Comparison of ENCODE assay signal across 12 cellular contexts in the genomic region with DNA sequence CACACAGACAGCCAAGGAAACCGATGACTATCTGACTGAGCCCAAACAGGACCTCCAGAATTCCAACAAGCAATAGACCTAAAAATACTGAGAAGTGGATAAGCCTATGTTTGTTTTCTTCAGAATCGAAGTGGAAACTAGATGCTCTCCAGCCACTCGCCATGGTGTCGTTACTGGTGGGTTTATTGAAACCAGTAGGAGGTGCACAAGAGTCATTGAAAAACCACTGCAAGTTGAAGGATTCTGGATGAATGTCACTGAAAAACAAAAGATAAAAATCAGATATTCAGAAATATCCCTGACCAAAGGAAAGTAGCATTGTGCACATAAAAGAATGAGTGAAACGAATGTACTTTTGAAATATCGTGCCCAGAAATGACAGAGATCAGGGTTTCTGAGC. TPM values are rescaled to one million over a fixed set of nuclear protein-coding genes. Genes with fewer than 3 reads are reported as not detected.
DNase-seq lines count a peak whose midpoint lies in the region; ATAC-seq, FAIRE-seq and TF ChIP-seq lines count a peak whose summit lies in the region.
"Had no signal": no experiment of that assay in that cellular context is flagged by ENCODE, and none has a peak within 500 bp of the region (broad histone marks: within the 10 kb centered on the region; RNA-seq: fewer than 3 reads in every experiment).

No MANE protein-coding gene starts in this region.

- H3K4me1 ChIP-seq in BLaER1 treated with 17β-estradiol and CSF1 and Interleukin-3, amounts not matched to agents 10 nM and 100 nM: peaks cover 16 to 57% (median 46%) of the 10 kb centered on the region in 10 experiments
- H3K4me1 ChIP-seq in HEK293 (ENCODE audit: control insufficient read depth, insufficient read depth, low read length) (no peaks in the 10 kb centered on the region), HepG2 (ENCODE audit: insufficient read depth, low read length) (no peaks in the 10 kb centered on the region)

- H3K9ac ChIP-seq in BLaER1 treated with 17β-estradiol and CSF1 and Interleukin-3, amounts not matched to agents 10 nM and 100 nM: no peak overlapping the region
- no peak overlapping the region for H3K9ac ChIP-seq in HepG2 (ENCODE audit: insufficient read depth, low read depth, low read length)

- intact Hi-C loops in HepG2 (cut with micrococcal nuclease; ENCODE audit: unreplicated experiment): no loop called here

- H3K27ac ChIP-seq in BLaER1 treated with 17β-estradiol and CSF1 and Interleukin-3, amounts not matched to agents 10 nM and 100 nM: peak overlapping the region in 1 of 11 experiments; percentile 43; a peak in 1 of 22 replicates
- H3K27ac ChIP-seq in HEK293 (ENCODE audit: extremely low read depth, low read depth, low read length) (no peak overlapping the region), HepG2 (ENCODE audit: extremely low read length, insufficient read depth, low read length) (no peak overlapping the region)
- H3K27ac ChIP-seq: SJSA1 had no signal

- POLR2A ChIA-PET in HEK293 (lab: Yijun Ruan, JAX): no interaction called here
- POLR2A ChIA-PET in HepG2 (lab: Yijun Ruan, JAX): no interaction called here

- no peaks in the 10 kb centered on the region for H3K79me2 ChIP-seq in HepG2 (ENCODE audit: insufficient read depth, low read length)

- 93% methylated on average over 6 of the region's 6 CpGs for WGBS in HepG2 (ENCODE audit: low lambda C conversion rate)

- CTCF ChIA-PET in HEK293 (lab: Yijun Ruan, JAX): no interaction called here
- CTCF ChIA-PET in HepG2 (lab: Yijun Ruan, JAX; ENCODE audit: low intra/inter-chr PET ratio, low total read pairs): no interaction called here

- H2AFZ ChIP-seq in HepG2 (ENCODE audit: low read length): no peak overlapping the region

- H3K9me3 ChIP-seq in BLaER1 treated with 17β-estradiol and CSF1 and Interleukin-3, amounts not matched to agents 10 nM and 100 nM (replicated peaks in 1 of 11): no peaks in the 10 kb centered on the region
- no peaks in the 10 kb centered on the region for H3K9me3 ChIP-seq in HEK293 (ENCODE audit: control insufficient read depth, insufficient read depth, low read depth, low read length)
- no peaks in the 10 kb centered on the region for H3K9me3 ChIP-seq in HepG2 (ENCODE audit: low read length)
- H3K9me3 ChIP-seq: SJSA1 had no signal

- no peak for FAIRE-seq in HepG2 (lab: Jason Lieb, UNC)

- H3K4me3 ChIP-seq in BLaER1 treated with 17β-estradiol and CSF1 and Interleukin-3, amounts not matched to agents 10 nM and 100 nM: no peak overlapping the region
- H3K4me3 ChIP-seq in HEK293 (ENCODE audit: low read depth, low read length) (no peak overlapping the region), HepG2 (replicated peaks in 1 of 3; ENCODE audit: insufficient read depth in 1 of 3, low read depth in 2 of 3, low read length in 3 of 3) (no peak overlapping the region)
- H3K4me3 ChIP-seq: SJSA1 had no signal

- ATAC-seq in HepG2 (no peak), GM19463 (IDR thresholded peaks at IDR 0.05; ENCODE audit: unreplicated experiment) (no peak), HG02623 (IDR thresholded peaks at IDR 0.05; ENCODE audit: unreplicated experiment) (no peak), GM21381 (IDR thresholded peaks at IDR 0.05; ENCODE audit: unreplicated experiment) (no peak)

- in situ Hi-C loops in HepG2 (cut with HindIII; ENCODE audit: extremely low pct_ligation_motif_present, low pct_unique_long_range_greater_than_20kb): no loop called here

- TF ChIP-seq EP300 in HepG2 (IDR thresholded peaks at IDR 0.05; ENCODE audit: low read depth in 2 of 2, low read length in 2 of 2): no peak
- no peak for TF ChIP-seq EP300 in HepG2 (CRISPR knock-in tag; IDR thresholded peaks at IDR 0.05; ENCODE audit: borderline replicate concordance)

- H3K27me3 ChIP-seq in BLaER1 treated with 17β-estradiol and CSF1 and Interleukin-3, amounts not matched to agents 10 nM and 100 nM: no peaks in the 10 kb centered on the region
- no peaks in the 10 kb centered on the region for H3K27me3 ChIP-seq in HepG2 (ENCODE audit: control insufficient read depth in 1 of 2, insufficient read depth in 2 of 2, low read length in 2 of 2)
- H3K27me3 ChIP-seq: SJSA1 had no signal

- TF ChIP-seq CTCF in HEK293 (tag by site-specific recombination; IDR thresholded peaks at IDR 0.05) (no peak), HepG2 (CRISPR knock-in tag; IDR thresholded peaks at IDR 0.05) (peak; percentile 33; the same call in 1 of the 2 replicates)

- peak; percentile 62 for DNase-seq in amniotic epithelial cell (ENCODE audit: low read depth)
- DNase-seq in HepG2 (ENCODE audit: low spot score): no peak
- DNase-seq in activated effector memory CD4-positive, alpha-beta T cell treated with anti-CD3 and anti-CD28 coated beads, Interleukin-2, amount 50 U/mL, for 16 hours: no peak
- DNase-seq: COR-L47; effector CD8-positive, alpha-beta T cell; NCI-H345 had no signal

- no peaks in the 10 kb centered on the region for H4K20me1 ChIP-seq in BLaER1 treated with 17β-estradiol and CSF1 and Interleukin-3, amounts not matched to agents 10 nM and 100 nM
- H4K20me1 ChIP-seq in HepG2 (ENCODE audit: insufficient read depth, low read length): no peaks in the 10 kb centered on the region

- no peak for TF ChIP-seq POLR2A in HepG2 (IDR thresholded peaks at IDR 0.05; ENCODE audit: insufficient read depth in 1 of 2, low read depth in 2 of 2, low read length in 2 of 2)

- BruUV-seq in HepG2 (replicated peaks; lab: Mats Ljungman, UMichigan): no TSS peak

- H3K4me2 ChIP-seq in BLaER1 treated with 17β-estradiol and CSF1 and Interleukin-3, amounts not matched to agents 10 nM and 100 nM: peak overlapping the region in 10 of 11 experiments; percentile 38 to 73 (median 63); a peak in 13 of 22 replicates
- H3K4me2 ChIP-seq in HepG2 (ENCODE audit: low read depth, low read length): no peak overlapping the region

- no peak for TF ChIP-seq RAD21 in HepG2 (CRISPR knock-in tag; IDR thresholded peaks at IDR 0.05)

- peaks cover 20 to 32% (median 26%) of the 10 kb centered on the region in 11 experiments; a peak in 21 of 22 replicates for H3K36me3 ChIP-seq in BLaER1 treated with 17β-estradiol and CSF1 and Interleukin-3, amounts not matched to agents 10 nM and 100 nM
- H3K36me3 ChIP-seq in HEK293 (ENCODE audit: control insufficient read depth in 2 of 2, insufficient read depth in 1 of 2, low read length in 2 of 2) (peaks cover 2 to 24% of the 10 kb centered on the region in 2 experiments), HepG2 (replicated peaks in 1 of 2; ENCODE audit: control insufficient read depth in 1 of 2, insufficient read depth in 2 of 2, low read length in 2 of 2) (peaks cover 5 to 8% of the 10 kb centered on the region in 2 experiments; a peak in 4 of 5 replicates)

RNA-seq across cellular contexts. Expression of gene TM4SF20, which starts 15.3 kb away (rescaled TPM):
- total RNA-seq in HepG2 (2016; rRNA removed; fragmentation: Illumina TruSeq; extraction: Trizol): not detected in 2 replicates
- total RNA-seq in HepG2 (2016; cell fraction: cytosol; rRNA removed; fragmentation: Illumina TruSeq; extraction: Trizol; ENCODE audit: low read depth): not detected in 2 replicates
- total RNA-seq in HepG2 (2016; cell fraction: insoluble cytoplasmic fraction; rRNA removed; fragmentation: Illumina TruSeq; extraction: Trizol): not detected in 2 replicates
- not detected in 2 replicates for total RNA-seq in HepG2 (2016; cell fraction: membrane; rRNA removed; fragmentation: Illumina TruSeq; extraction: Trizol)
- total RNA-seq in HepG2 (2016; cell fraction: nucleus; rRNA removed; fragmentation: Illumina TruSeq; extraction: Trizol): not detected in 2 replicates
- not detected in 2 replicates for polyA plus RNA-seq in HepG2 (2011; rRNA removed)
- polyA plus RNA-seq in HepG2 (2011; cell fraction: cytosol; rRNA removed): not detected in 2 replicates
- not detected in 2 replicates for polyA plus RNA-seq in HepG2 (2011; cell fraction: nucleus; rRNA removed)
- not detected in 2 replicates for polyA plus RNA-seq in HepG2 (2012)
- polyA plus RNA-seq in HepG2 (2016; cell fraction: cytosol; fragmentation: Illumina TruSeq; extraction: Trizol; ENCODE audit: low read depth): not detected in 2 replicates
- polyA plus RNA-seq in HepG2 (2016; cell fraction: insoluble cytoplasmic fraction; fragmentation: Illumina TruSeq; extraction: Trizol; ENCODE audit: low read depth): not detected in 2 replicates
- polyA plus RNA-seq in HepG2 (2016; cell fraction: membrane; fragmentation: Illumina TruSeq; extraction: Trizol; ENCODE audit: low read depth): not detected in 2 replicates
- not detected in 2 replicates for polyA plus RNA-seq in HepG2 (2016; cell fraction: nucleus; fragmentation: Illumina TruSeq; extraction: Trizol; ENCODE audit: insufficient read depth, low read depth)
- polyA minus RNA-seq in HepG2 (2011; rRNA and poly(A)+ RNA removed; ENCODE audit: low replicate concordance): 0.07 TPM in 1 of 2 replicates, not detected in the other
- polyA minus RNA-seq in HepG2 (2011; cell fraction: cytosol; rRNA and poly(A)+ RNA removed): not detected in 2 replicates
- polyA minus RNA-seq in HepG2 (2011; cell fraction: nucleus; rRNA and poly(A)+ RNA removed): not detected in 2 replicates
- total RNA-seq: SJSA1 had no signal

RNA-seq across cellular contexts. Expression of gene SCYGR1, which starts 24.0 kb away (rescaled TPM):
- not detected in 2 replicates for total RNA-seq in HepG2 (2016; rRNA removed; fragmentation: Illumina TruSeq; extraction: Trizol)
- not detected in 2 replicates for total RNA-seq in HepG2 (2016; cell fraction: cytosol; rRNA removed; fragmentation: Illumina TruSeq; extraction: Trizol; ENCODE audit: low read depth)
- not detected in 2 replicates for total RNA-seq in HepG2 (2016; cell fraction: insoluble cytoplasmic fraction; rRNA removed; fragmentation: Illumina TruSeq; extraction: Trizol)
- total RNA-seq in HepG2 (2016; cell fraction: membrane; rRNA removed; fragmentation: Illumina TruSeq; extraction: Trizol): not detected in 2 replicates
- total RNA-seq in HepG2 (2016; cell fraction: nucleus; rRNA removed; fragmentation: Illumina TruSeq; extraction: Trizol): not detected in 2 replicates
- polyA plus RNA-seq in HepG2 (2011; rRNA removed): not detected in 2 replicates
- not detected in 2 replicates for polyA plus RNA-seq in HepG2 (2011; cell fraction: cytosol; rRNA removed)
- polyA plus RNA-seq in HepG2 (2011; cell fraction: nucleus; rRNA removed): not detected in 2 replicates
- polyA plus RNA-seq in HepG2 (2012): not detected in 2 replicates
- not detected in 2 replicates for polyA plus RNA-seq in HepG2 (2016; cell fraction: cytosol; fragmentation: Illumina TruSeq; extraction: Trizol; ENCODE audit: low read depth)
- not detected in 2 replicates for polyA plus RNA-seq in HepG2 (2016; cell fraction: insoluble cytoplasmic fraction; fragmentation: Illumina TruSeq; extraction: Trizol; ENCODE audit: low read depth)
- not detected in 2 replicates for polyA plus RNA-seq in HepG2 (2016; cell fraction: membrane; fragmentation: Illumina TruSeq; extraction: Trizol; ENCODE audit: low read depth)
- polyA plus RNA-seq in HepG2 (2016; cell fraction: nucleus; fragmentation: Illumina TruSeq; extraction: Trizol; ENCODE audit: insufficient read depth, low read depth): not detected in 2 replicates
- not detected in 2 replicates for polyA minus RNA-seq in HepG2 (2011; rRNA and poly(A)+ RNA removed; ENCODE audit: low replicate concordance)
- not detected in 2 replicates for polyA minus RNA-seq in HepG2 (2011; cell fraction: cytosol; rRNA and poly(A)+ RNA removed)
- not detected in 2 replicates for polyA minus RNA-seq in HepG2 (2011; cell fraction: nucleus; rRNA and poly(A)+ RNA removed)
- total RNA-seq: SJSA1 had no signal

RNA-seq across cellular contexts. Expression of gene MFF, which starts 38.7 kb away (rescaled TPM):
- 156 and 170 TPM in 2 replicates for total RNA-seq in HepG2 (2016; rRNA removed; fragmentation: Illumina TruSeq; extraction: Trizol)
- total RNA-seq in HepG2 (2016; cell fraction: cytosol; rRNA removed; fragmentation: Illumina TruSeq; extraction: Trizol; ENCODE audit: low read depth): 211 and 258 TPM in 2 replicates
- 151 and 164 TPM in 2 replicates for total RNA-seq in HepG2 (2016; cell fraction: insoluble cytoplasmic fraction; rRNA removed; fragmentation: Illumina TruSeq; extraction: Trizol)
- 255 and 291 TPM in 2 replicates for total RNA-seq in HepG2 (2016; cell fraction: membrane; rRNA removed; fragmentation: Illumina TruSeq; extraction: Trizol)
- 113 and 118 TPM in 2 replicates for total RNA-seq in HepG2 (2016; cell fraction: nucleus; rRNA removed; fragmentation: Illumina TruSeq; extraction: Trizol)
- 65.2 and 81.9 TPM in 2 replicates for polyA plus RNA-seq in HepG2 (2011; rRNA removed)
- 61.6 and 68.3 TPM in 2 replicates for polyA plus RNA-seq in HepG2 (2011; cell fraction: cytosol; rRNA removed)
- 67.5 and 75.8 TPM in 2 replicates for polyA plus RNA-seq in HepG2 (2011; cell fraction: nucleus; rRNA removed)
- polyA plus RNA-seq in HepG2 (2012): 115 and 154 TPM in 2 replicates
- polyA plus RNA-seq in HepG2 (2016; cell fraction: cytosol; fragmentation: Illumina TruSeq; extraction: Trizol; ENCODE audit: low read depth): 355 and 451 TPM in 2 replicates
- polyA plus RNA-seq in HepG2 (2016; cell fraction: insoluble cytoplasmic fraction; fragmentation: Illumina TruSeq; extraction: Trizol; ENCODE audit: low read depth): 213 and 226 TPM in 2 replicates
- 302 and 346 TPM in 2 replicates for polyA plus RNA-seq in HepG2 (2016; cell fraction: membrane; fragmentation: Illumina TruSeq; extraction: Trizol; ENCODE audit: low read depth)
- polyA plus RNA-seq in HepG2 (2016; cell fraction: nucleus; fragmentation: Illumina TruSeq; extraction: Trizol; ENCODE audit: insufficient read depth, low read depth): 165 and 167 TPM in 2 replicates
- 43.9 and 55.7 TPM in 2 replicates for polyA minus RNA-seq in HepG2 (2011; rRNA and poly(A)+ RNA removed; ENCODE audit: low replicate concordance)
- 63.0 and 70.4 TPM in 2 replicates for polyA minus RNA-seq in HepG2 (2011; cell fraction: cytosol; rRNA and poly(A)+ RNA removed)
- 225 and 231 TPM in 2 replicates for polyA minus RNA-seq in HepG2 (2011; cell fraction: nucleus; rRNA and poly(A)+ RNA removed)
